Comparison of ENCODE assay signal across 8 cellular contexts in the genomic region with DNA sequence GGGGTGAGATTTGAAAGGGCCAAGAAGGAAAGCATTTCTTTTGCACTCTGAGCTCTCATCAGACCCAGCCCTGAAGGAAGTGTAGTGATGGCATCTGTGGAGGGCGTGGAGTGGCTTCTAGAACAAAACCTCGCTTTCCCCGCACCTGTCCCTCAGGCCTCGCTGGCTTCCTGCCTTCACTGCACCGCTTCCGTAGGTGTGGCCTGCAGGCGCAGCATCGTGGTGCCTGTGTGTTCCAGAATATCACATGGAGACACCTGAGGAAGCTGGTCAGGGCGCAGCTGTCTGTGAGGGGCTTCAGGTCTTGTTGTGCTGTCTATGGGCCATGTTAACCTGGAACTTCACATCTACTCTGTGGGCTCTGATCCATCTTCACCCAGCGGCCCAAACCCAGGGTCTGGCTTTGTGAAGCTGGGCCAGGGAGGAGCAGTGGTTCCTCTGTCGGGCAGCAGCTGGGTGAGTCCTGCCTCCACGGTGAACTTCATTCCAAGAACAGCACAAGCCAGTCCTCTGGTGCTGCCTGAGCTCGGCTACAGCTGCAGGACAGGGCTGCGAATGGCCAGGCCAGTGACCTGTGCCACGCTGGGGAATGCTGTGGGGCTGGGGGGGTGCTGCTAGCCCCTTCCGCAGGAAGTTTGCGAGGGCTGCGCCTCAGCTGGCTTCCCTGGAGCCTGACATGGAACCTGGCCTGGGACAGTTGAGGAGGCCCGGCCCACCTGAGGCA. TPM values are rescaled to one million over a fixed set of nuclear protein-coding genes. Genes with fewer than 3 reads are reported as not detected.
A peak's percentile ranks its signal among the peaks of the same experiment; 100 is the strongest.
DNase-seq lines count a peak whose midpoint lies in the region; ATAC-seq, FAIRE-seq and TF ChIP-seq lines count a peak whose summit lies in the region.

No MANE protein-coding gene starts in this region.

- H3K9me3 ChIP-seq in HUES6 (ENCODE audit: control insufficient read depth, insufficient read depth, low read depth, low read length) (no peaks in the 10 kb centered on the region), heart left ventricle (no peaks in the 10 kb centered on the region)

- H3K4me3 ChIP-seq in HUES6 (ENCODE audit: low read depth, low read length) (no peak overlapping the region), heart left ventricle (peak overlapping the region in 1 of 12 donors; percentile 7)

- H3K27ac ChIP-seq in HUES6 (ENCODE audit: low read depth, low read length) (peak overlapping the region; percentile 18; the same call in 1 of the 2 replicates), heart left ventricle (peak overlapping the region in 11 of 12 donors; percentile 16 to 83 (median 40))

- peaks cover 18% of the 10 kb centered on the region; the same call in 1 of the 2 replicates for H3K4me1 ChIP-seq in HUES6 (ENCODE audit: control insufficient read depth, insufficient read depth, low read length)
- peaks cover 0 to 61% (median 42%) of the 10 kb centered on the region in 12 donors for H3K4me1 ChIP-seq in heart left ventricle

- H3K27ac Mint-ChIP-seq in progenitor cell of endocrine pancreas: no peak overlapping the region

- FAIRE-seq in GM12892 (lab: Jason Lieb, UNC): no peak

- H3K27me3 ChIP-seq in HUES6 (ENCODE audit: control insufficient read depth, insufficient read depth, low read length) (no peaks in the 10 kb centered on the region), heart left ventricle (no peaks in the 10 kb centered on the region)

- no peaks in the 10 kb centered on the region for H3K27me3 Mint-ChIP-seq in progenitor cell of endocrine pancreas

- ATAC-seq in heart left ventricle (peak in 3 of 4 donors; percentile 4 to 9 (median 7)), HG03442 (IDR thresholded peaks at IDR 0.05; ENCODE audit: unreplicated experiment) (no peak)

- peaks cover 39% of the 10 kb centered on the region for H3K36me3 ChIP-seq in HUES6 (ENCODE audit: control insufficient read depth, insufficient read depth, low read length)
- peaks cover 0 to 72% (median 47%) of the 10 kb centered on the region in 9 donors for H3K36me3 ChIP-seq in heart left ventricle

- peak; percentile 42 for DNase-seq in activated T-cell treated with anti-CD3 and anti-CD28 coated beads for 4 hours
- DNase-seq in heart left ventricle: peak in 2 of 5 donors; percentile 39 to 69
- DNase-seq in stimulated activated CD4-positive, alpha-beta T cell treated with anti-CD3 and anti-CD28 coated beads, Interleukin-2, amount 100 ng/mL, for 4 hours (ENCODE audit: low read depth): peak; percentile 43
- no peak for DNase-seq in progenitor cell of endocrine pancreas (ENCODE audit: low spot score, unreplicated experiment)
- DNase-seq in HCEC 1CT: no peak
- DNase-seq in GM12892 (ENCODE audit: insufficient read length): no peak

- no peak overlapping the region for H3K9ac ChIP-seq in HUES6 (ENCODE audit: low read length)

- TF ChIP-seq POLR2A in heart left ventricle (IDR thresholded peaks at IDR 0.05) (no peak), GM12892 (IDR thresholded peaks at IDR 0.05; ENCODE audit: low read depth, low read length) (no peak)

- H3K9me3 Mint-ChIP-seq in progenitor cell of endocrine pancreas (ENCODE audit: low read depth): no peaks in the 10 kb centered on the region

- no peak overlapping the region for H3K4me3 Mint-ChIP-seq in progenitor cell of endocrine pancreas (ENCODE audit: low read depth)

- peaks cover 14% of the 10 kb centered on the region for H3K36me3 Mint-ChIP-seq in progenitor cell of endocrine pancreas (ENCODE audit: insufficient read depth)

- 46 to 65% (median 55%) methylated on average over 7 to 19 of the region's 19 CpGs for WGBS in heart left ventricle, 4 donors

- H3K4me1 Mint-ChIP-seq in progenitor cell of endocrine pancreas (ENCODE audit: low read depth): peaks cover 8% of the 10 kb centered on the region

- no peak for TF ChIP-seq CTCF in heart left ventricle (IDR thresholded peaks at IDR 0.05)
- no peak for TF ChIP-seq CTCF in progenitor cell of endocrine pancreas (IDR thresholded peaks at IDR 0.05; ENCODE audit: unreplicated experiment)

- intact Hi-C loops in heart left ventricle (cut with DNase I): loop anchor here in 6 of 10 donors (5.0 kb wide), 1 partner anchor 38 kb away; a partner anchor contains a TSS

RNA-seq across cellular contexts. Expression of a gene that starts 40.9 kb away (rescaled TPM):
- 100 to 1,000 TPM; 447 to 697 (median 546) TPM for total RNA-seq in heart left ventricle
- 100 to 1,000 TPM; 473 to 738 TPM for polyA plus RNA-seq in heart left ventricle
- total RNA-seq in progenitor cell of endocrine pancreas: 199 and 201 TPM in 2 replicates
- 46.9 TPM for polyA plus RNA-seq in GM12892 (2012; ENCODE audit: missing spikeins)

Comparison
In these comparisons a context has a peak if more than half of its experiments do, and no peak if none do; other contexts are left out.
1. DNase-seq: peak in activated T-cell treated with anti-CD3 and anti-CD28 coated beads for 4 hours (single experiment) and stimulated activated CD4-positive, alpha-beta T cell treated with anti-CD3 and anti-CD28 coated beads, Interleukin-2, amount 100 ng/mL, for 4 hours (single experiment); none in progenitor cell of endocrine pancreas (single experiment), HCEC 1CT (single experiment) and GM12892 (single experiment).